1 cellular context compared by ENCODE assay signal in the genomic region with DNA sequence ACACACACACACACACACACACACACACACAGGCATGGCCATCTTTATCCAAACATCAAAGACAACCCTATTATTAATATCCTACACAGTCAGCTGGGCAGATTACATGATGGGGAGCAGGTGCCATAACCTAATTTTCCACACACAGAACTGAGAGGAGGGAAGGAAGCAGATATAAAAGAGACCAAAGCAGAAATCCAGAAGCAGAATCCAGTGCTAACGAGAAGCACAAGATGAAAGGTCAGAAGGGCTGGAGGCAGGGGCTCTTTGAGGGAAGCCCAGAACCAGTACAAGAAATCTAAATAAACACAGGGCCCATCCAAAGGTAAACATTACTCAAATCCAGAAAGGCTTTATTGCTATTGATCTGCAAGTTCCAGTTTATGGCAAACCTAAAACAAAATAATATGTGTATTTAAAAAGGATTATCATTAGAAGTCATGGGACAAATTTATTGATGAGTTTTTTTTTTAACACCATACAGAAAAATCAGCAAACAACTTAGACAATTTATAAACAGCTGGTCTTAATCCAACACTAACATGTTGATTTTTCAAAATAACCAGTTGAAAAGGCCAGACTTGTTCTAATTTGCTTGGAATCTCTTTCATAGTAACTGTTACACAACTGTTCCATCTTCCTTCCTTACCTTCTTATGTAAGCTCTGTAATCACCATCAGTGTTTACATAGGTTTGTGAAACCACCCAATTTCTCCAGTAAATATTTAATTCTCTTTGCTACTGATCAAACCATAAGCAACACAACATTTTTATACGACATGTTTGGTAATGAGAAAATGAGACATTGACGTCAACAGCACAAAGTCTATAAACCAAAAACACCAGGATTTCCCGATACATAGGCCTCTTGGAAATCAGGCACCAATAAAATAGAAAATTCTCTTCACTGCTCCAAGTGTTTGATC.
TF ChIP-seq lines count a peak whose summit lies in the region.

No MANE protein-coding gene starts in this region.

TF ChIP-seq in K562, 482 proteins besides CTCF, POLR2A, EP300 and RAD21:
- TF ChIP-seq, protein P1, sequence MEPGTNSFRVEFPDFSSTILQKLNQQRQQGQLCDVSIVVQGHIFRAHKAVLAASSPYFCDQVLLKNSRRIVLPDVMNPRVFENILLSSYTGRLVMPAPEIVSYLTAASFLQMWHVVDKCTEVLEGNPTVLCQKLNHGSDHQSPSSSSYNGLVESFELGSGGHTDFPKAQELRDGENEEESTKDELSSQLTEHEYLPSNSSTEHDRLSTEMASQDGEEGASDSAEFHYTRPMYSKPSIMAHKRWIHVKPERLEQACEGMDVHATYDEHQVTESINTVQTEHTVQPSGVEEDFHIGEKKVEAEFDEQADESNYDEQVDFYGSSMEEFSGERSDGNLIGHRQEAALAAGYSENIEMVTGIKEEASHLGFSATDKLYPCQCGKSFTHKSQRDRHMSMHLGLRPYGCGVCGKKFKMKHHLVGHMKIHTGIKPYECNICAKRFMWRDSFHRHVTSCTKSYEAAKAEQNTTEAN (CRISPR knock-in tag; IDR thresholded peaks at IDR 0.05), result no peak
- TF ChIP-seq ZNF707 (CRISPR knock-in tag; conservative IDR thresholded peaks at IDR 0.05), result no peak
- no peak for TF ChIP-seq SRSF1 (IDR thresholded peaks at IDR 0.05; ENCODE audit: low read depth, low read length)
- no peak for TF ChIP-seq HMGN3 (IDR thresholded peaks at IDR 0.05; ENCODE audit: borderline replicate concordance, extremely low read depth, insufficient read length, low read depth, low read length)
- TF ChIP-seq ZNF57 (CRISPR knock-in tag; IDR thresholded peaks at IDR 0.05), result no peak
- TF ChIP-seq ZNF224 (CRISPR knock-in tag; IDR thresholded peaks at IDR 0.05), result no peak
- TF ChIP-seq, protein P2, sequence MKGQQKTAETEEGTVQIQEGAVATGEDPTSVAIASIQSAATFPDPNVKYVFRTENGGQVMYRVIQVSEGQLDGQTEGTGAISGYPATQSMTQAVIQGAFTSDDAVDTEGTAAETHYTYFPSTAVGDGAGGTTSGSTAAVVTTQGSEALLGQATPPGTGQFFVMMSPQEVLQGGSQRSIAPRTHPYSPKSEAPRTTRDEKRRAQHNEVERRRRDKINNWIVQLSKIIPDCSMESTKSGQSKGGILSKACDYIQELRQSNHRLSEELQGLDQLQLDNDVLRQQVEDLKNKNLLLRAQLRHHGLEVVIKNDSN (CRISPR knock-in tag; IDR thresholded peaks at IDR 0.05), result no peak
